In genomic region chr2:45010706-45011036, GRCh38 we compare ENCODE assay signal across 10 cellular contexts. TPM values are rescaled to one million over a fixed set of nuclear protein-coding genes. Genes with fewer than 3 reads are reported as not detected.
DNase-seq lines count a peak whose midpoint lies in the region; ATAC-seq and TF ChIP-seq lines count a peak whose summit lies in the region.
"Had no signal": no experiment of that assay in that cellular context is flagged by ENCODE, and none has a peak within 500 bp of the region (broad histone marks: within the 10 kb centered on the region; RNA-seq: fewer than 3 reads in every experiment).

No MANE protein-coding gene starts in this region.

- peak overlapping the region; percentile 21 for H3K4me3 Mint-ChIP-seq in activated T-helper 2 cell treated with anti-CD3 and anti-CD28 coated beads, Interferon-gamma antibody, Interleukin-2, Interleukin-4, amounts not matched to agents 10 μg/mL and 5 μg/mL and 100 μg/mL, durations not matched to agents 14 hours and 24 hours and 36 hours (ENCODE audit: low read depth)
- H3K4me3 Mint-ChIP-seq: activated naive CD4-positive, alpha-beta T cell treated with anti-CD3 and anti-CD28 coated beads for 36 hours had no signal

- peak overlapping the region; percentile 92 for H2AFZ ChIP-seq in GM23248

- DNase-seq in GM23248 (peak; percentile 23), right cardiac atrium (no peak), sigmoid colon (no peak), activated gamma-delta T cell (lab: John Stamatoyannopoulos, UW) (no peak), superior temporal gyrus (ENCODE audit: extremely low spot score) (no peak)
- no peak for DNase-seq in activated T-helper 2 cell treated with anti-CD3 and anti-CD28 coated beads, Interferon-gamma antibody, Interleukin-2, Interleukin-4, amounts not matched to agents 10 μg/mL and 5 μg/mL and 100 μg/mL, durations not matched to agents 14 hours and 24 hours and 36 hours (ENCODE audit: low spot score)
- no peak for DNase-seq in effector CD8-positive, alpha-beta T cell (lab: John Stamatoyannopoulos, UW)
- DNase-seq: activated naive CD4-positive, alpha-beta T cell treated with anti-CD3 and anti-CD28 coated beads for 36 hours; NCI-H1436 had no signal

- 30 to 32% methylated on average over 7 of the region's 7 CpGs for WGBS in GM23248 (ENCODE audit: low coverage in 1 of 2, low lambda C conversion rate in 2 of 2, missing lambda C conversion rate in 2 of 2), 2 experiments
- WGBS in right cardiac atrium: 26% methylated on average over 7 of the region's 7 CpGs
- 17 to 25% methylated on average over 7 of the region's 7 CpGs for WGBS in sigmoid colon, 2 donors

- H3K4me1 ChIP-seq in GM23248 (ENCODE audit: insufficient read depth) (0 out of 2 replicates have a peak, but pooled peaks cover 4% of the 10 kb centered on the region), right cardiac atrium (ENCODE audit: control insufficient read depth, insufficient read depth, low read length) (peaks cover 7% of the 10 kb centered on the region), sigmoid colon (peaks cover 0 to 50% (median 48%) of the 10 kb centered on the region in 4 donors)

- H3K4me3 ChIP-seq in GM23248: peak overlapping the region; percentile 73
- H3K4me3 ChIP-seq in right cardiac atrium (ENCODE audit: low read length): peak overlapping the region; percentile 25
- peak overlapping the region; percentile 24 to 47 (median 42) for H3K4me3 ChIP-seq in sigmoid colon

- no peak overlapping the region for H3K27ac Mint-ChIP-seq in activated T-helper 2 cell treated with anti-CD3 and anti-CD28 coated beads, Interferon-gamma antibody, Interleukin-2, Interleukin-4, amounts not matched to agents 10 μg/mL and 5 μg/mL and 100 μg/mL, durations not matched to agents 14 hours and 24 hours and 36 hours
- H3K27ac Mint-ChIP-seq: activated naive CD4-positive, alpha-beta T cell treated with anti-CD3 and anti-CD28 coated beads for 36 hours had no signal

- no peaks in the 10 kb centered on the region for H3K36me3 ChIP-seq in GM23248 (ENCODE audit: low read depth)
- no peaks in the 10 kb centered on the region for H3K36me3 ChIP-seq in sigmoid colon

- no peaks in the 10 kb centered on the region for H4K20me1 ChIP-seq in GM23248 (ENCODE audit: insufficient read depth)

- no peaks in the 10 kb centered on the region for H3K9me3 Mint-ChIP-seq in activated T-helper 2 cell treated with anti-CD3 and anti-CD28 coated beads, Interferon-gamma antibody, Interleukin-2, Interleukin-4, amounts not matched to agents 10 μg/mL and 5 μg/mL and 100 μg/mL, durations not matched to agents 14 hours and 24 hours and 36 hours
- H3K9me3 Mint-ChIP-seq: activated naive CD4-positive, alpha-beta T cell treated with anti-CD3 and anti-CD28 coated beads for 36 hours had no signal

- H3K27ac ChIP-seq in GM23248 (no peak overlapping the region), right cardiac atrium (ENCODE audit: low read length) (no peak overlapping the region), sigmoid colon (peak overlapping the region in 2 of 4 donors; percentile 58 to 80)

- no peaks in the 10 kb centered on the region for H3K36me3 Mint-ChIP-seq in activated T-helper 2 cell treated with anti-CD3 and anti-CD28 coated beads, Interferon-gamma antibody, Interleukin-2, Interleukin-4, amounts not matched to agents 10 μg/mL and 5 μg/mL and 100 μg/mL, durations not matched to agents 14 hours and 24 hours and 36 hours (ENCODE audit: low read depth)

- in situ Hi-C loops in GM23248 (cut with MboI): no loop called here

- intact Hi-C loops in activated T-helper 2 cell treated with anti-CD3 and anti-CD28 coated beads, Interferon-gamma antibody, Interleukin-2, Interleukin-4, amounts not matched to agents 10 μg/mL and 5 μg/mL and 100 μg/mL, durations not matched to agents 14 hours and 24 hours and 36 hours (cut with micrococcal nuclease): loop anchor here (2.0 to 10.0 kb wide), 2 partner anchors 158 to 484 kb away; no protein-coding TSS in a partner anchor
- intact Hi-C loops in right cardiac atrium (cut with DNase I): no loop called here
- intact Hi-C loops in sigmoid colon (cut with DNase I): no loop called here

- TF ChIP-seq POLR2A in sigmoid colon (IDR thresholded peaks at IDR 0.05): no peak

- ATAC-seq in right cardiac atrium (no peak), HG03520 (IDR thresholded peaks at IDR 0.05; ENCODE audit: unreplicated experiment) (no peak)

- H3K4me1 Mint-ChIP-seq in activated T-helper 2 cell treated with anti-CD3 and anti-CD28 coated beads, Interferon-gamma antibody, Interleukin-2, Interleukin-4, amounts not matched to agents 10 μg/mL and 5 μg/mL and 100 μg/mL, durations not matched to agents 14 hours and 24 hours and 36 hours (ENCODE audit: low read depth): peaks cover 7% of the 10 kb centered on the region

- H3K9ac ChIP-seq in GM23248: peak overlapping the region; percentile 66; the same call in 1 of the 2 replicates

- H3K9me3 ChIP-seq in GM23248 (ENCODE audit: low read depth): no peaks in the 10 kb centered on the region
- no peaks in the 10 kb centered on the region for H3K9me3 ChIP-seq in right cardiac atrium (ENCODE audit: control insufficient read depth, low read length)
- H3K9me3 ChIP-seq in sigmoid colon: no peaks in the 10 kb centered on the region

- H3K4me2 ChIP-seq in GM23248 (ENCODE audit: unreplicated experiment): peak overlapping the region; percentile 89

- no peak for TF ChIP-seq EP300 in sigmoid colon (IDR thresholded peaks at IDR 0.05)

- H3K9me2 ChIP-seq in GM23248 (ENCODE audit: insufficient read depth): no peaks in the 10 kb centered on the region

- H3F3A ChIP-seq in GM23248 (ENCODE audit: insufficient read depth): peaks cover 6% of the 10 kb centered on the region; the same call in 1 of the 2 replicates

- H3K27me3 ChIP-seq in GM23248 (replicated peaks; ENCODE audit: insufficient read depth) (peaks cover 35% of the 10 kb centered on the region), right cardiac atrium (ENCODE audit: control insufficient read depth, insufficient read depth) (no peaks in the 10 kb centered on the region), sigmoid colon (peaks cover 61 to 100% (median 87%) of the 10 kb centered on the region in 3 donors)

- H3K79me2 ChIP-seq in GM23248 (ENCODE audit: insufficient read depth): no peaks in the 10 kb centered on the region

- TF ChIP-seq CTCF in sigmoid colon (IDR thresholded peaks at IDR 0.05): no peak

- H3K27me3 Mint-ChIP-seq in activated T-helper 2 cell treated with anti-CD3 and anti-CD28 coated beads, Interferon-gamma antibody, Interleukin-2, Interleukin-4, amounts not matched to agents 10 μg/mL and 5 μg/mL and 100 μg/mL, durations not matched to agents 14 hours and 24 hours and 36 hours (ENCODE audit: low read depth): peaks cover 85% of the 10 kb centered on the region

RNA-seq across cellular contexts. Expression of gene SIX2, which starts 1.4 kb away (rescaled TPM):
- 0.63 TPM in 1 of 2 replicates, not detected in the other for total RNA-seq in GM23248 (2014; rRNA removed; shearing (Covaris generic))
- polyA plus RNA-seq in GM23248 (2016; fragmentation: Nextera tagmentation; extraction: Ambion mirVana) (0.19 and 0.22 TPM in 2 replicates), right cardiac atrium (0.77 TPM), sigmoid colon (under 1 TPM in 1 of 3 donors, not detected in 2; 0.03 TPM)
- total RNA-seq in activated T-helper 2 cell treated with anti-CD3 and anti-CD28 coated beads, Interferon-gamma antibody, Interleukin-2, Interleukin-4, amounts not matched to agents 10 μg/mL and 5 μg/mL and 100 μg/mL, durations not matched to agents 14 hours and 24 hours and 36 hours: not detected in 2 replicates
- total RNA-seq in right cardiac atrium (under 1 TPM; 0.31 to 0.65 (median 0.48) TPM), sigmoid colon (1 to 10 TPM in 1 of 4 donors, not detected in 3; 1.7 TPM)
- total RNA-seq: activated naive CD4-positive, alpha-beta T cell treated with anti-CD3 and anti-CD28 coated beads for 36 hours had no signal
